Comparison of ENCODE assay signal across 1 cellular context in the genomic region with DNA sequence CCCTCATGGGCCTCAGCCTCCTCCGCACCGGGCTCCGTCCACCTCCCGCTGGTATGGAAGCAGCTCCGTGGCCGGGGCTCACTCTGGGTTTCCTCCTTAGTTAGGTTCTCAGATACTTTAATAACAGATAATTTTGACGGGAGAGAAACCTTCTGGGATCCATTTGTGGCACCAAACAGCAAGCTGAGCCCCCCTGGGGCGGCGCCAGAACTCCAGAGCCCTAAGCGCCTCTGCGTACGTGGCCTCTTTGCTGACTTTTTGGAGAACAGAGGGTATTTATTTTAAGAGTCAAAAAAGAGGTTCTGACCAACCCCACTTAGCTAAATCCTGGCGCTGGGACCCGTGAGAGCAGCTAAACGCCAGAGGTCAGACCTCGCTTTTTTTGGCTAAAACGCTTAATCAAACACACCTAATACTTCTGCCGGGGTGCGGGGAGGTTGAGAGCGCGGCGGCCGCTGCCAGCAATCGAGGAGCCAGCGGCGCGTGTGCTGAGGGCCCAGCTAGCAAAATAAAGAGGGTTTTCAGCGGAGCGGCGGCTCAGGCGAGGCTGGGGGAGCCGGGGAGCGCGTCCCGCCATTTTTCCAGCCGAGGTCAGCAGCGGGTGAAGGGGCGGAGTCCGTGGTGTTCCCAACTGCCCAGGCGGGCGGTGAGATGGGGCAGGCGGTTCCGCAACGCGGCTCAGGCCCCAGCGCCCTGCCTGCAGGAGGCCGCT.
TF ChIP-seq lines count a peak whose summit lies in the region.

No MANE protein-coding gene starts in this region.

TF ChIP-seq in WTC11, 78 proteins besides CTCF, POLR2A, EP300 and RAD21 (continued from another document):
- TF ChIP-seq, protein P1, sequence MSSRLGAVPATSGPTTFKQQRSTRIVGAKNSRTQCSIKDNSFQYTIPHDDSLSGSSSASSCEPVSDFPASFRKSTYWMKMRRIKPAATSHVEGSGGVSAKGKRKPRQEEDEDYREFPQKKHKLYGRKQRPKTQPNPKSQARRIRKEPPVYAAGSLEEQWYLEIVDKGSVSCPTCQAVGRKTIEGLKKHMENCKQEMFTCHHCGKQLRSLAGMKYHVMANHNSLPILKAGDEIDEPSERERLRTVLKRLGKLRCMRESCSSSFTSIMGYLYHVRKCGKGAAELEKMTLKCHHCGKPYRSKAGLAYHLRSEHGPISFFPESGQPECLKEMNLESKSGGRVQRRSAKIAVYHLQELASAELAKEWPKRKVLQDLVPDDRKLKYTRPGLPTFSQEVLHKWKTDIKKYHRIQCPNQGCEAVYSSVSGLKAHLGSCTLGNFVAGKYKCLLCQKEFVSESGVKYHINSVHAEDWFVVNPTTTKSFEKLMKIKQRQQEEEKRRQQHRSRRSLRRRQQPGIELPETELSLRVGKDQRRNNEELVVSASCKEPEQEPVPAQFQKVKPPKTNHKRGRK (CRISPR knock-in tag; IDR thresholded peaks at IDR 0.05; ENCODE audit: borderline replicate concordance): no peak
- TF ChIP-seq RELA (CRISPR knock-in tag; IDR thresholded peaks at IDR 0.05; ENCODE audit: borderline replicate concordance) (no peak), ZNF138 (CRISPR knock-in tag; conservative IDR thresholded peaks at IDR 0.05) (no peak)
